Comparison of ENCODE assay signal across 8 cellular contexts in genomic region chr6:28643017-28643740, GRCh38.
DNase-seq lines count a peak whose midpoint lies in the region; ATAC-seq, FAIRE-seq and TF ChIP-seq lines count a peak whose summit lies in the region.

No MANE protein-coding gene starts in this region.

- H3K9ac ChIP-seq in KMS-11 = no peak overlapping the region

- intact Hi-C loops in activated CD8-positive, alpha-beta T cell treated with anti-CD3 and anti-CD28 coated beads for 36 hours (cut with micrococcal nuclease) = no loop called here

- H3K79me2 ChIP-seq in KMS-11 (ENCODE audit: insufficient read depth, low read depth) = no peaks in the 10 kb centered on the region

- H3K4me1 Mint-ChIP-seq in activated CD8-positive, alpha-beta T cell treated with anti-CD3 and anti-CD28 coated beads for 36 hours (ENCODE audit: low read depth) = no peaks in the 10 kb centered on the region

- H3K4me3 Mint-ChIP-seq in activated CD8-positive, alpha-beta T cell treated with anti-CD3 and anti-CD28 coated beads for 36 hours = peak overlapping the region; percentile 2

- FAIRE-seq in GM12891 (lab: Jason Lieb, UNC) = no peak

- peak overlapping the region; percentile 38; the same call in 1 of the 2 replicates for H3K27ac ChIP-seq in KMS-11

- H3K27me3 ChIP-seq in KMS-11 (ENCODE audit: insufficient read depth, low read depth) = no peaks in the 10 kb centered on the region

- no peak for TF ChIP-seq POLR2A in GM12891 (IDR thresholded peaks at IDR 0.05; ENCODE audit: low read depth, low read length)

- peak; percentile 76 for ATAC-seq in activated CD8-positive, alpha-beta T cell treated with anti-CD3 and anti-CD28 coated beads for 36 hours
- ATAC-seq in HG02571 (IDR thresholded peaks at IDR 0.05; ENCODE audit: unreplicated experiment) = no peak
- ATAC-seq in GM18858 (IDR thresholded peaks at IDR 0.05; ENCODE audit: unreplicated experiment) = no peak
- ATAC-seq in GM19463 (IDR thresholded peaks at IDR 0.05; ENCODE audit: unreplicated experiment) = no peak

- no peak overlapping the region for H3K27ac Mint-ChIP-seq in activated CD8-positive, alpha-beta T cell treated with anti-CD3 and anti-CD28 coated beads for 36 hours

- H3K36me3 ChIP-seq in KMS-11 (ENCODE audit: insufficient read depth) = no peaks in the 10 kb centered on the region

- peak overlapping the region; percentile 83 for H3K4me2 ChIP-seq in KMS-11

- DNase-seq in ELR (ENCODE audit: low read depth) (peak; percentile 93), left kidney (ENCODE audit: low read depth, low spot score) (peak; percentile 52), GM12891 (ENCODE audit: insufficient read length, low spot score) (no peak)
- peak; percentile 74 for DNase-seq in activated CD8-positive, alpha-beta T cell treated with anti-CD3 and anti-CD28 coated beads for 36 hours

- no peak overlapping the region for H3K4me3 ChIP-seq in KMS-11 (IDR thresholded peaks at IDR 0.05; ENCODE audit: insufficient read depth, low read depth, low read length)

- no peak for TF ChIP-seq CTCF in KMS-11 (conservative IDR thresholded peaks at IDR 0.05; ENCODE audit: low read depth, low read length)
- TF ChIP-seq CTCF in activated CD8-positive, alpha-beta T cell treated with anti-CD3 and anti-CD28 coated beads for 36 hours (IDR thresholded peaks at IDR 0.05) = no peak

- no peaks in the 10 kb centered on the region; the same call in 1 of the 2 replicates for H4K20me1 ChIP-seq in KMS-11 (ENCODE audit: insufficient read depth)

- H3K9me3 Mint-ChIP-seq in activated CD8-positive, alpha-beta T cell treated with anti-CD3 and anti-CD28 coated beads for 36 hours = no peaks in the 10 kb centered on the region

- no peaks in the 10 kb centered on the region for H3K36me3 Mint-ChIP-seq in activated CD8-positive, alpha-beta T cell treated with anti-CD3 and anti-CD28 coated beads for 36 hours (ENCODE audit: low read depth)

- H2AFZ ChIP-seq in KMS-11 (ENCODE audit: low read depth) = 0 out of 2 replicates have a peak overlapping the region, but pooled peaks have one; percentile 2

- H3K27me3 Mint-ChIP-seq in activated CD8-positive, alpha-beta T cell treated with anti-CD3 and anti-CD28 coated beads for 36 hours = peaks cover 37% of the 10 kb centered on the region

- peaks cover 9% of the 10 kb centered on the region for H3K4me1 ChIP-seq in KMS-11 (ENCODE audit: low read depth, poor library complexity, severe bottlenecking)

- POLR2A ChIA-PET in activated CD8-positive, alpha-beta T cell treated with anti-CD3 and anti-CD28 coated beads for 36 hours (lab: Charles Lee) = no interaction called here

- CTCF ChIA-PET in activated CD8-positive, alpha-beta T cell treated with anti-CD3 and anti-CD28 coated beads for 36 hours (lab: Charles Lee) = no interaction called here

TF ChIP-seq in GM12891, 5 proteins besides CTCF, POLR2A, EP300 and RAD21:
- TF ChIP-seq POLR2AphosphoS5 (IDR thresholded peaks at IDR 0.05; ENCODE audit: low read depth, low read length) (no peak), POU2F2 (IDR thresholded peaks at IDR 0.05; ENCODE audit: low read depth, low read length) (no peak), PAX5 (IDR thresholded peaks at IDR 0.05; ENCODE audit: insufficient read depth, low read length, severe bottlenecking) (no peak), TAF1 (IDR thresholded peaks at IDR 0.05; ENCODE audit: low read depth, low read length) (no peak), SPI1 (IDR thresholded peaks at IDR 0.05; ENCODE audit: low read depth, low read length) (no peak)
